10 cellular contexts compared by ENCODE assay signal in genomic region chr3:50303038-50303815, GRCh38. TPM values are rescaled to one million over a fixed set of nuclear protein-coding genes. Genes with fewer than 3 reads are reported as not detected.
DNase-seq lines count a peak whose midpoint lies in the region; ATAC-seq and TF ChIP-seq lines count a peak whose summit lies in the region.
"Had no signal": no experiment of that assay in that cellular context is flagged by ENCODE, and none has a peak within 500 bp of the region (broad histone marks: within the 10 kb centered on the region; RNA-seq: fewer than 3 reads in every experiment).

Gene HYAL1 (minus strand): TSS chr3:50303574. CDS start chr3:50302956, 618 bp downstream.

- H3K9me3 Mint-ChIP-seq in activated naive CD8-positive, alpha-beta T cell treated with anti-CD3 and anti-CD28 coated beads, Interleukin-2, amount 50 U/mL, for 24 hours, result no peaks in the 10 kb centered on the region
- no peaks in the 10 kb centered on the region for H3K9me3 Mint-ChIP-seq in activated naive CD8-positive, alpha-beta T cell treated with anti-CD3 and anti-CD28 coated beads for 36 hours

- no peak within 1 kb of the TSS for H3K4ac ChIP-seq in mesendoderm (ENCODE audit: low read depth, low read length)

- ATAC-seq in activated naive CD8-positive, alpha-beta T cell treated with anti-CD3 and anti-CD28 coated beads, Interleukin-2, amount 50 U/mL, for 24 hours, result no peak
- ATAC-seq in aorta (ENCODE audit: low FRiP score) (peak; percentile 28), GM18502 (IDR thresholded peaks at IDR 0.05; ENCODE audit: poor library complexity, unreplicated experiment) (no peak)

- peak within 1 kb of the TSS; percentile 3 for H3K4me3 ChIP-seq in epithelial cell of esophagus (ENCODE audit: low read length)
- H3K4me3 ChIP-seq in mesendoderm (ENCODE audit: low read length), result no peak within 1 kb of the TSS
- no peak within 1 kb of the TSS for H3K4me3 ChIP-seq in aorta (ENCODE audit: low read length in 2 of 2)

- H3K9me3 ChIP-seq in aorta (ENCODE audit: control insufficient read depth, low read length), result no peaks in the 10 kb centered on the region

- H3K27me3 ChIP-seq in mesendoderm (ENCODE audit: insufficient read depth, low read length, poor library complexity) (no peaks in the 10 kb centered on the region), aorta (ENCODE audit: control insufficient read depth in 1 of 2, insufficient read depth in 2 of 2, low read length in 1 of 2) (no peaks in the 10 kb centered on the region)

- H3K27me3 Mint-ChIP-seq in activated naive CD8-positive, alpha-beta T cell treated with anti-CD3 and anti-CD28 coated beads, Interleukin-2, amount 50 U/mL, for 24 hours, result no peaks in the 10 kb centered on the region
- H3K27me3 Mint-ChIP-seq in activated naive CD8-positive, alpha-beta T cell treated with anti-CD3 and anti-CD28 coated beads for 36 hours, result no peaks in the 10 kb centered on the region

- H3K79me1 ChIP-seq in mesendoderm (ENCODE audit: low read length), result no peaks in the 10 kb centered on the region

- intact Hi-C loops in aorta (cut with DNase I), result no loop called here

- H2BK5ac ChIP-seq in mesendoderm (ENCODE audit: low read length), result no peak within 1 kb of the TSS

- no peak within 1 kb of the TSS for H3K23ac ChIP-seq in mesendoderm (ENCODE audit: low read length)

- H2BK120ac ChIP-seq in mesendoderm (ENCODE audit: low read depth, low read length), result no peak within 1 kb of the TSS

- no peaks in the 10 kb centered on the region for H3K79me2 ChIP-seq in mesendoderm (ENCODE audit: control insufficient read depth, insufficient read depth, low read length)

- peak; percentile 14 for TF ChIP-seq CTCF in epithelial cell of esophagus (IDR thresholded peaks at IDR 0.05; ENCODE audit: insufficient read depth, low read depth, low read length, missing control alignments)

- no peak within 1 kb of the TSS for H4K8ac ChIP-seq in mesendoderm (ENCODE audit: low read depth, low read length)

- H2AK5ac ChIP-seq in mesendoderm (ENCODE audit: low read length), result no peak within 1 kb of the TSS

- peaks cover 24% of the 10 kb centered on the region for H3K4me1 Mint-ChIP-seq in activated naive CD8-positive, alpha-beta T cell treated with anti-CD3 and anti-CD28 coated beads, Interleukin-2, amount 50 U/mL, for 24 hours
- peaks cover 18% of the 10 kb centered on the region for H3K4me1 Mint-ChIP-seq in activated naive CD8-positive, alpha-beta T cell treated with anti-CD3 and anti-CD28 coated beads for 36 hours

- peak within 1 kb of the TSS; percentile 35 for H3K56ac ChIP-seq in mesendoderm (ENCODE audit: low read length)

- no peaks in the 10 kb centered on the region for H3K36me3 ChIP-seq in mesendoderm (ENCODE audit: control insufficient read depth, insufficient read depth, low read length)
- H3K36me3 ChIP-seq in aorta (ENCODE audit: control insufficient read depth in 1 of 2, insufficient read depth in 2 of 2, low read length in 1 of 2), result no peaks in the 10 kb centered on the region

- H3K27ac Mint-ChIP-seq in activated naive CD8-positive, alpha-beta T cell treated with anti-CD3 and anti-CD28 coated beads, Interleukin-2, amount 50 U/mL, for 24 hours, result no peak within 1 kb of the TSS
- H3K27ac Mint-ChIP-seq in activated naive CD8-positive, alpha-beta T cell treated with anti-CD3 and anti-CD28 coated beads for 36 hours, result no peak within 1 kb of the TSS

- no peaks in the 10 kb centered on the region for H3K36me3 Mint-ChIP-seq in activated naive CD8-positive, alpha-beta T cell treated with anti-CD3 and anti-CD28 coated beads, Interleukin-2, amount 50 U/mL, for 24 hours (ENCODE audit: low read depth)
- H3K36me3 Mint-ChIP-seq in activated naive CD8-positive, alpha-beta T cell treated with anti-CD3 and anti-CD28 coated beads for 36 hours, result no peaks in the 10 kb centered on the region

- H2BK15ac ChIP-seq in mesendoderm (replicated peaks; ENCODE audit: low read depth), result no peak within 1 kb of the TSS

- H3K4me1 ChIP-seq in mesendoderm (ENCODE audit: control insufficient read depth, low read depth, low read length), result peaks cover 6% of the 10 kb centered on the region
- H3K4me1 ChIP-seq in aorta (ENCODE audit: control insufficient read depth in 1 of 2, insufficient read depth in 2 of 2, low read length in 2 of 2), result no peaks in the 10 kb centered on the region

- peak within 1 kb of the TSS; percentile 25 for H3K9ac ChIP-seq in mesendoderm (ENCODE audit: low read length)

- no peak within 1 kb of the TSS for H4K5ac ChIP-seq in mesendoderm (ENCODE audit: low read length)

- no peak within 1 kb of the TSS for H3K4me2 ChIP-seq in mesendoderm (ENCODE audit: low read length)

- no CpG with 5 or more reads among the region's 13 CpGs for WGBS in mesendoderm (ENCODE audit: extremely low coverage, insufficient coverage, low lambda C conversion rate)
- 65 to 69% methylated on average over 13 of the region's 13 CpGs for WGBS in aorta, 2 donors

- no peak within 1 kb of the TSS for H3K18ac ChIP-seq in mesendoderm (ENCODE audit: low read length)

- DNase-seq in activated naive CD8-positive, alpha-beta T cell treated with anti-CD3 and anti-CD28 coated beads, Interleukin-2, amount 50 U/mL, for 24 hours, result peak; percentile 3
- no peak for DNase-seq in activated naive CD8-positive, alpha-beta T cell treated with anti-CD3 and anti-CD28 coated beads for 36 hours
- DNase-seq in epithelial cell of esophagus (ENCODE audit: low read depth) (peak; percentile 41), mesendoderm (peak; percentile 84), aorta (peak; percentile 57 to 83), LoVo (ENCODE audit: low spot score) (no peak), SKM-1 treated with dmso at 0.1 percent for 144 hours (lab: John Stamatoyannopoulos, UW; ENCODE audit: unreplicated experiment) (no peak)
- DNase-seq: head of caudate nucleus had no signal

- H3K4me3 Mint-ChIP-seq in activated naive CD8-positive, alpha-beta T cell treated with anti-CD3 and anti-CD28 coated beads, Interleukin-2, amount 50 U/mL, for 24 hours, result no peak within 1 kb of the TSS
- H3K4me3 Mint-ChIP-seq in activated naive CD8-positive, alpha-beta T cell treated with anti-CD3 and anti-CD28 coated beads for 36 hours, result no peak within 1 kb of the TSS
- H3K4me3 Mint-ChIP-seq: CD14-positive monocyte had no signal

- H3K27ac ChIP-seq in mesendoderm (ENCODE audit: low read depth, low read length), result no peak within 1 kb of the TSS
- H3K27ac ChIP-seq in aorta (ENCODE audit: low read depth in 1 of 2, low read length in 2 of 2), result no peak within 1 kb of the TSS

RNA-seq across cellular contexts. Expression of gene HYAL1, which starts in this region (rescaled TPM):
- under 1 TPM in 1 of 2 experiments, not detected in 1; 0.35 TPM for total RNA-seq in activated naive CD8-positive, alpha-beta T cell treated with anti-CD3 and anti-CD28 coated beads for 36 hours
- polyA plus RNA-seq in mesendoderm (2013, experiment 1 of 2), result 1.1 TPM
- 1.3 TPM for polyA plus RNA-seq in mesendoderm (2013, experiment 2 of 2)
- total RNA-seq in aorta, result 1 to 10 TPM; 6.9 to 9.3 TPM
- 1 to 10 TPM; 1.6 TPM for polyA plus RNA-seq in aorta
- polyA plus RNA-seq: CD14-positive monocyte had no signal

Comparison
In these comparisons a context has a peak if more than half of its experiments do, and no peak if none do; other contexts are left out.
1. RNA of gene HYAL1 (total RNA-seq): 6.9 to 9.3 TPM in aorta; 0.35 TPM in activated naive CD8-positive, alpha-beta T cell treated with anti-CD3 and anti-CD28 coated beads for 36 hours; every median in the first group is over 4 times any median in the second.
2. DNase-seq: peak in activated naive CD8-positive, alpha-beta T cell treated with anti-CD3 and anti-CD28 coated beads, Interleukin-2, amount 50 U/mL, for 24 hours (single experiment), epithelial cell of esophagus (single experiment), mesendoderm (single experiment) and aorta (2 of 2); none in activated naive CD8-positive, alpha-beta T cell treated with anti-CD3 and anti-CD28 coated beads for 36 hours (single experiment), LoVo (single experiment) and SKM-1 treated with dmso at 0.1 percent for 144 hours (single experiment).